ENCODE assay signal across 14 cellular contexts in genomic region chr4:113893546-113893945, GRCh38.
DNase-seq lines count a peak whose midpoint lies in the region; ATAC-seq, FAIRE-seq and TF ChIP-seq lines count a peak whose summit lies in the region.
"Had no signal": no experiment of that assay in that cellular context is flagged by ENCODE, and none has a peak within 500 bp of the region (broad histone marks: within the 10 kb centered on the region; RNA-seq: fewer than 3 reads in every experiment).

No MANE protein-coding gene starts in this region.

- H3K4me3 Mint-ChIP-seq in astrocyte (ENCODE audit: unreplicated experiment), result no peak overlapping the region
- H3K4me3 Mint-ChIP-seq: activated CD4-positive, alpha-beta T cell treated with anti-CD3 and anti-CD28 coated beads, Interleukin-2, amount 10 ng/mL, durations not matched to agents 24 days and 14 days; stimulated activated naive B cell treated with anti-CD40 and anti-IgM and Interleukin-4, amounts not matched to agents 10 μg/mL and 1 μg/mL and 100 μg/mL, for 72 hours had no signal

- no peaks in the 10 kb centered on the region for H3K9me3 Mint-ChIP-seq in astrocyte (ENCODE audit: unreplicated experiment)

- ATAC-seq in right lobe of liver, result no peak
- no peak for ATAC-seq in HG03460 (IDR thresholded peaks at IDR 0.05; ENCODE audit: unreplicated experiment)
- ATAC-seq: left lobe of liver; stimulated activated naive B cell treated with anti-CD40 and anti-IgM and Interleukin-4, amounts not matched to agents 10 μg/mL and 1 μg/mL and 100 μg/mL, for 72 hours had no signal

- H4K20me1 ChIP-seq in astrocyte (ENCODE audit: insufficient read depth, low read length), result no peaks in the 10 kb centered on the region

- no peak overlapping the region for H3K4me2 ChIP-seq in astrocyte (ENCODE audit: low read length)

- peaks cover 5% of the 10 kb centered on the region for H3K79me2 ChIP-seq in astrocyte (ENCODE audit: insufficient read depth, low read length)

- H3K27ac Mint-ChIP-seq in astrocyte (ENCODE audit: unreplicated experiment), result no peak overlapping the region
- H3K27ac Mint-ChIP-seq: activated CD4-positive, alpha-beta T cell treated with anti-CD3 and anti-CD28 coated beads, Interleukin-2, amount 10 ng/mL, durations not matched to agents 24 days and 14 days; stimulated activated naive B cell treated with anti-CD40 and anti-IgM and Interleukin-4, amounts not matched to agents 10 μg/mL and 1 μg/mL and 100 μg/mL, for 72 hours had no signal

- H3K9me3 ChIP-seq in astrocyte (ENCODE audit: insufficient read depth, low read depth, low read length), result no peaks in the 10 kb centered on the region
- no peaks in the 10 kb centered on the region for H3K9me3 ChIP-seq in right lobe of liver
- H3K9me3 ChIP-seq: neutrophil had no signal

- H3K27me3 ChIP-seq in astrocyte (ENCODE audit: insufficient read depth, low read length), result no peaks in the 10 kb centered on the region
- H3K27me3 ChIP-seq in right lobe of liver, result no peaks in the 10 kb centered on the region
- H3K27me3 ChIP-seq: neutrophil had no signal

- H3K27ac ChIP-seq in astrocyte (ENCODE audit: low read depth, low read length), result no peak overlapping the region
- no peak overlapping the region for H3K27ac ChIP-seq in right lobe of liver
- H3K27ac ChIP-seq: neutrophil, SK-N-MC had no signal

- no peak overlapping the region for H2AFZ ChIP-seq in astrocyte (ENCODE audit: low read depth, low read length)

- no peaks in the 10 kb centered on the region for H3K4me1 ChIP-seq in astrocyte (ENCODE audit: insufficient read depth, low read length)
- no peaks in the 10 kb centered on the region for H3K4me1 ChIP-seq in right lobe of liver

- H3K36me3 ChIP-seq in astrocyte (ENCODE audit: insufficient read depth, low read length) (peaks cover 8% of the 10 kb centered on the region), right lobe of liver (no peaks in the 10 kb centered on the region)
- H3K36me3 ChIP-seq: neutrophil had no signal

- intact Hi-C loops in right lobe of liver (cut with DNase I), result no loop called here

- no peaks in the 10 kb centered on the region for H3K27me3 Mint-ChIP-seq in astrocyte (ENCODE audit: low read depth, unreplicated experiment)

- H3K4me3 ChIP-seq in astrocyte (ENCODE audit: insufficient read depth, low read depth, low read length) (no peak overlapping the region), right lobe of liver (no peak overlapping the region)
- H3K4me3 ChIP-seq: SK-N-MC had no signal

- TF ChIP-seq CTCF in astrocyte (IDR thresholded peaks at IDR 0.05; ENCODE audit: insufficient read depth, low read depth, low read length), result peak; percentile 9
- TF ChIP-seq CTCF in right lobe of liver (IDR thresholded peaks at IDR 0.05), result peak; percentile 32 to 45 (median 37)

- H3K4me1 Mint-ChIP-seq in astrocyte (ENCODE audit: low read depth, unreplicated experiment), result no peaks in the 10 kb centered on the region
- H3K4me1 Mint-ChIP-seq: activated CD4-positive, alpha-beta T cell treated with anti-CD3 and anti-CD28 coated beads, Interleukin-2, amount 10 ng/mL, durations not matched to agents 24 days and 14 days had no signal

- H3K9ac ChIP-seq in astrocyte (ENCODE audit: low read length), result no peak overlapping the region

- no peak for TF ChIP-seq POLR2A in right lobe of liver (IDR thresholded peaks at IDR 0.05)

- peak; percentile 27 for DNase-seq in COLO829 (ENCODE audit: low spot score)
- DNase-seq in HPDE6-E6E7 (ENCODE audit: extremely low spot score), result peak; percentile 23
- no peak for DNase-seq in astrocyte (ENCODE audit: low read depth)
- DNase-seq in right lobe of liver, result no peak
- DNase-seq in activated naive CD4-positive, alpha-beta T cell treated with Interleukin-2 at 50 U/mL for 16 hours, result no peak
- DNase-seq in OCI-M1 (lab: John Stamatoyannopoulos, UW), result no peak
- DNase-seq: activated CD4-positive, alpha-beta T cell treated with anti-CD3 and anti-CD28 coated beads, Interleukin-2, amount 10 ng/mL, durations not matched to agents 24 days and 14 days; activated effector memory CD4-positive, alpha-beta T cell treated with anti-CD3 and anti-CD28 coated beads, Interleukin-2, amount 50 U/mL, for 16 hours; NCI-H226; stimulated activated naive B cell treated with anti-CD40 and anti-IgM and Interleukin-4, amounts not matched to agents 10 μg/mL and 1 μg/mL and 100 μg/mL, for 72 hours had no signal

- peaks cover 1% of the 10 kb centered on the region for H3K36me3 Mint-ChIP-seq in astrocyte (ENCODE audit: low read depth, unreplicated experiment)

- FAIRE-seq in astrocyte (lab: Jason Lieb, UNC), result no peak

Comparison
In these comparisons a context has a peak if more than half of its experiments do, and no peak if none do; other contexts are left out.
1. DNase-seq: peak in COLO829 (single experiment) and HPDE6-E6E7 (single experiment); none in astrocyte (single experiment), right lobe of liver (0 of 3), activated naive CD4-positive, alpha-beta T cell treated with Interleukin-2 at 50 U/mL for 16 hours (single experiment) and OCI-M1 (single experiment).